ENCODE assay signal across 8 cellular contexts in the genomic region with DNA sequence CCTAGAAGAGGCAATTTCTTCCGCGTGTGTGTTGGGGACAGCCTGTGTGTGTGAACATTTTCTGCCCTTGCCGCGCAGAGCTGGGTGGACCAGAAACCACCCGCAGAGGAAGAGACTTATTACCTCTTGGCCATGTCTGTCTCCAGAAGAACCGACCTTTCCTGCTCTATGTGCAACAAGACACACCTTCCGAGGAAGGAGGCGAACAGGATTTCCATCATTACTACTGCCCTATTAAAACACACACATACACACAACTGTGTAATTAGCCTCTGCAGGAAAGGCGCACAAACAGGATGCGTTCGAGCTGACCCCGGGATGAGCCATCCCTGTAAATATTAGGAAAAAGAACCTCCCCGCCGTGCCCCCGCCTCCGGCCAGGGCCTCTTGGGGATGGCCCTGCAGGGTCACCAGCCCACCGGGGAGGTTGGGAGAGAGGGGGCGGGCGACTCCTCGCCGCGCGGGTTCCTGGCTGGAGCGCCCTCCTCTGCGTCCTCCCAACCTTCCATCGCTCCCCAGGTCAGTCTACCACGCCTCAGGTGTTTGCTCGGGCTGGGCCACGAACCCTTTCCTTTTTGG. TPM values are rescaled to one million over a fixed set of nuclear protein-coding genes. Genes with fewer than 3 reads are reported as not detected.
DNase-seq lines count a peak whose midpoint lies in the region; ATAC-seq and TF ChIP-seq lines count a peak whose summit lies in the region.

No MANE protein-coding gene starts in this region.

- no peaks in the 10 kb centered on the region for H3K36me3 ChIP-seq in NT2/D1 (ENCODE audit: insufficient read depth, insufficient read length, low read length)

- ATAC-seq in esophagus mucosa (peak; percentile 78), omental fat pad (ENCODE audit: low FRiP score) (peak; percentile 18), GM18517 (IDR thresholded peaks at IDR 0.05; ENCODE audit: unreplicated experiment) (no peak)

- peaks cover 6% of the 10 kb centered on the region for H3K4me1 ChIP-seq in NT2/D1 (ENCODE audit: insufficient read depth, insufficient read length)

- peak; percentile 60 for DNase-seq in DMS53 (lab: John Stamatoyannopoulos, UW)
- no peak for DNase-seq in NT2/D1 (ENCODE audit: low read depth, low spot score)
- DNase-seq in omental fat pad (ENCODE audit: low spot score), result no peak
- no peak for DNase-seq in NCI-H2171 (lab: John Stamatoyannopoulos, UW)
- no peak for DNase-seq in erythroblast (lab: John Stamatoyannopoulos, UW)
- no peak for DNase-seq in NCI-H1048 (lab: John Stamatoyannopoulos, UW)

- H3K9me3 ChIP-seq in NT2/D1 (ENCODE audit: insufficient read depth, low read length), result 0 out of 2 replicates have a peak, but pooled peaks cover 7% of the 10 kb centered on the region

- H3K27me3 ChIP-seq in NT2/D1 (ENCODE audit: insufficient read depth, insufficient read length), result peaks cover 19% of the 10 kb centered on the region

- peak overlapping the region; percentile 64 for H3K9ac ChIP-seq in NT2/D1 (ENCODE audit: insufficient read length, low read depth)

- H3K4me3 ChIP-seq in NT2/D1 (ENCODE audit: insufficient read length, low read depth), result peak overlapping the region; percentile 60

- no peak for TF ChIP-seq POLR2A in erythroblast (IDR thresholded peaks at IDR 0.05; ENCODE audit: low read length)

- TF ChIP-seq CTCF in omental fat pad (IDR thresholded peaks at IDR 0.05), result no peak

RNA-seq across cellular contexts. Expression of a gene that starts 0.5 kb away (rescaled TPM):
- total RNA-seq in esophagus mucosa (48.2 TPM), omental fat pad (10 to 100 TPM; 15.7 to 74.7 (median 38.4) TPM)

RNA-seq across cellular contexts. Expression of a gene that starts 39.8 kb away (rescaled TPM):
- total RNA-seq in esophagus mucosa, result 14.7 TPM
- total RNA-seq in omental fat pad, result 1 to 10 TPM; 1.9 to 4.6 (median 2.5) TPM
